8 cellular contexts compared by ENCODE assay signal in the genomic region with DNA sequence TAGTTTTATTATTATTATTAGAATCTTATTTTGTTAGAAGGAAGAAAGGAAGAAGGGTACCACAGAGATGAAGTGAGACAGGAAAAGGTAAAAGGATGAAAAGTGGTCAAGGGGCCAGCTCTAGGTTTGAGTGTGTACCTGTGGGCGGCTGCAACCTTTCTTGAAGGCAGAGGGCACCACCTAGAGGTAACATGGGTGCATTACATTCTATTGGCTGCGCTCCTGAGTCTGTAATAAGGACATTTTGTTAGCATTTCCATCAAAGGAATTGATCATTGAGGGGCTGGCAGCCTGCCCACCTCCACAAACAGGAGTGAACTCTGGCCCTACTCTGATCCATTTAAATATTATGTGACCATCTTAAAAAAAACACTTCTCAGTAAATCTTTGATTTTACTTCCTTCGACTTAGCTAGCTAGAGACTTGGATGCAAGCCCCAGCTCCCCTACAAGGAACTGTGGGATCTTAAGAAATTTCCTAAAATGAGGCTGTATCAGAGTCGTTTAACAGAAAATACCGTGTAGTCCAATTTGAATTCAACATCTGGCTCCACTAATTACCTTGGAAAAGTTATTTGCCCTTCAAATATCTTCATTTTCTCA.
A peak's percentile ranks its signal among the peaks of the same experiment; 100 is the strongest.
DNase-seq lines count a peak whose midpoint lies in the region; ATAC-seq and TF ChIP-seq lines count a peak whose summit lies in the region.

No MANE protein-coding gene starts in this region.

- H3K9me3 ChIP-seq in PC-3 (ENCODE audit: low read length) (no peaks in the 10 kb centered on the region), lower lobe of right lung (no peaks in the 10 kb centered on the region)

- no peaks in the 10 kb centered on the region for H3K27me3 ChIP-seq in PC-3 (ENCODE audit: low read length)
- H3K27me3 ChIP-seq in lower lobe of right lung (ENCODE audit: low read depth) = no peaks in the 10 kb centered on the region

- no TSS peak for BruUV-seq in PC-3 (replicated peaks; lab: Mats Ljungman, UMichigan)

- H3K79me2 ChIP-seq in PC-3 (ENCODE audit: low read length) = no peaks in the 10 kb centered on the region

- peak; percentile 2 for DNase-seq in activated T-cell treated with anti-CD3 and anti-CD28 coated beads for 48 hours (ENCODE audit: low read depth)
- DNase-seq in activated T-cell treated with anti-CD3 and anti-CD28 coated beads for 4 hours = no peak
- DNase-seq in PC-3 = peak; percentile 89
- peak; percentile 83 for DNase-seq in choroid plexus epithelial cell (ENCODE audit: low read depth)
- peak; percentile 44 for DNase-seq in lower lobe of right lung
- peak; percentile 41 for DNase-seq in ureter (ENCODE audit: low spot score)

- POLR2A ChIA-PET in PC-3 (lab: Charles Lee; ENCODE audit: unreplicated experiment) = interaction anchor here (0.7 kb wide), 2 partner anchors 192 to 1263 kb away, joined by 13 to 15 read pairs; no protein-coding TSS in a partner anchor

- no peaks in the 10 kb centered on the region for H4K20me1 ChIP-seq in PC-3 (ENCODE audit: low read length)

- H3F3A ChIP-seq in PC-3 (ENCODE audit: low read length, unreplicated experiment) = no peaks in the 10 kb centered on the region

- H3K27ac ChIP-seq in PC-3 (ENCODE audit: low read length) (no peak overlapping the region), lower lobe of right lung (no peak overlapping the region)

- intact Hi-C loops in PC-3 (cut with micrococcal nuclease) (loop anchor here (1.0 to 2.0 kb wide), 5 partner anchors 77 to 496 kb away; no protein-coding TSS in a partner anchor), lower lobe of right lung (cut with DNase I) (no loop called here)

- no peak overlapping the region for H3K9ac ChIP-seq in PC-3 (ENCODE audit: low read length)

- ATAC-seq in GM21526 (IDR thresholded peaks at IDR 0.05; ENCODE audit: low FRiP score, unreplicated experiment) (peak; percentile 97), HG03575 (IDR thresholded peaks at IDR 0.05; ENCODE audit: extremely low read depth, insufficient number of reproducible peaks, low FRiP score, unreplicated experiment) (peak; percentile 82), PC-3 (peak; percentile 95), lower lobe of right lung (peak; percentile 66 to 83)

- H2AFZ ChIP-seq in PC-3 (ENCODE audit: low read length) = no peak overlapping the region

- H3K4me3 ChIP-seq in PC-3 (ENCODE audit: low read length) (no peak overlapping the region), choroid plexus epithelial cell (ENCODE audit: low read depth, low read length) (no peak overlapping the region), lower lobe of right lung (no peak overlapping the region)

- no peaks in the 10 kb centered on the region for H3K9me2 ChIP-seq in PC-3 (replicated peaks; ENCODE audit: low read length)

- H3K36me3 ChIP-seq in PC-3 (ENCODE audit: low read depth, low read length) = no peaks in the 10 kb centered on the region
- no peaks in the 10 kb centered on the region for H3K36me3 ChIP-seq in lower lobe of right lung

- H3K4me1 ChIP-seq in PC-3 (ENCODE audit: insufficient read depth, low read length) (no peaks in the 10 kb centered on the region), lower lobe of right lung (no peaks in the 10 kb centered on the region)

- peak; percentile 93 for TF ChIP-seq CTCF in PC-3 (conservative IDR thresholded peaks at IDR 0.05; ENCODE audit: low read depth, low read length)
- peak; percentile 89 for TF ChIP-seq CTCF in choroid plexus epithelial cell (conservative IDR thresholded peaks at IDR 0.05; ENCODE audit: low read depth, low read length)
- peak; percentile 77 for TF ChIP-seq CTCF in lower lobe of right lung (IDR thresholded peaks at IDR 0.05)

- CTCF ChIA-PET in PC-3 (lab: Charles Lee) = interaction anchor here (0.6 to 1.9 kb wide), 8 partner anchors 58 to 495 kb away, joined by 3 to 7 read pairs (median 5); no protein-coding TSS in a partner anchor

- H3K4me2 ChIP-seq in PC-3 (ENCODE audit: low read length) = no peak overlapping the region
